Comparison of ENCODE assay signal across 8 cellular contexts in genomic region chr2:71226965-71227560, GRCh38. TPM values are rescaled to one million over a fixed set of nuclear protein-coding genes. Genes with fewer than 3 reads are reported as not detected.
DNase-seq lines count a peak whose midpoint lies in the region; ATAC-seq and TF ChIP-seq lines count a peak whose summit lies in the region.

PAIP2B (minus strand) TSS chr2:71227103; CDS start chr2:71202589, 24,514 bp downstream.

- intact Hi-C loops in ascending aorta (cut with DNase I) (loop anchor here (1.0 to 10.0 kb wide), 7 partner anchors 49 to 1658 kb away; partner anchors contain the start of genes ANKRD53, MCEE, MPHOSPH10 and MXD1), prostate gland (cut with DNase I) (loop anchor here (10.0 kb wide), 1 partner anchor 108 kb away; the partner anchor contains the start of gene ZNF638)

- peak; percentile 97 for ATAC-seq in HG02852 (IDR thresholded peaks at IDR 0.05; ENCODE audit: unreplicated experiment)

- H3K9me3 ChIP-seq in ascending aorta (no peaks in the 10 kb centered on the region), right atrium auricular region (no peaks in the 10 kb centered on the region), prostate gland (no peaks in the 10 kb centered on the region)

- H3K36me3 ChIP-seq in ascending aorta (no peaks in the 10 kb centered on the region), right atrium auricular region (no peaks in the 10 kb centered on the region), prostate gland (no peaks in the 10 kb centered on the region), urinary bladder (ENCODE audit: insufficient read depth) (no peaks in the 10 kb centered on the region)

- no peak for TF ChIP-seq CTCF in GM13976 (IDR thresholded peaks at IDR 0.05; ENCODE audit: borderline replicate concordance, control extremely low read depth, extremely low read depth, insufficient read depth, missing control alignments)
- no peak for TF ChIP-seq CTCF in ascending aorta (IDR thresholded peaks at IDR 0.05)
- no peak for TF ChIP-seq CTCF in right atrium auricular region (IDR thresholded peaks at IDR 0.05)
- peak in 2 of 4 experiments; percentile 5 to 9 for TF ChIP-seq CTCF in prostate gland (IDR thresholded peaks at IDR 0.05)

- TF ChIP-seq POLR2A in prostate gland (IDR thresholded peaks at IDR 0.05) = peak; percentile 87

- under 1% methylated on average over 30 of the region's 30 CpGs for WGBS in prostate gland
- under 1% methylated on average over 30 of the region's 30 CpGs for WGBS in urinary bladder

- in situ Hi-C loops in GM13976 (cut with MboI; ENCODE audit: low sequenced_read_pairs, unreplicated experiment) = no loop called here

- H3K27me3 ChIP-seq in ascending aorta (no peaks in the 10 kb centered on the region), right atrium auricular region (no peaks in the 10 kb centered on the region), prostate gland (replicated peaks; ENCODE audit: insufficient read depth) (no peaks in the 10 kb centered on the region)

- H3K4me1 ChIP-seq in ascending aorta (peaks cover 0 to 13% of the 10 kb centered on the region in 2 donors), right atrium auricular region (peaks cover 0 to 5% of the 10 kb centered on the region in 2 donors), prostate gland (replicated peaks) (no peaks in the 10 kb centered on the region), urinary bladder (ENCODE audit: insufficient read depth) (no peaks in the 10 kb centered on the region)

- DNase-seq in GM13976 (ENCODE audit: low spot score) (peak; percentile 91), NCI-H146 treated with DMSO at 0.1 percent for 48 hours (lab: John Stamatoyannopoulos, UW; ENCODE audit: unreplicated experiment) (peak; percentile 99), T-helper 2 cell (peak; percentile 91 to 100 (median 96)), ascending aorta (ENCODE audit: low spot score in 2 of 2) (peak; percentile 97 to 99), right atrium auricular region (ENCODE audit: low spot score) (peak; percentile 99), prostate gland (ENCODE audit: low spot score) (peak; percentile 99)

- H3K27ac ChIP-seq in ascending aorta = peak within 1 kb of the TSS; percentile 46 to 80
- peak within 1 kb of the TSS; percentile 89 to 92 for H3K27ac ChIP-seq in right atrium auricular region
- H3K27ac ChIP-seq in prostate gland = peak within 1 kb of the TSS; percentile 75 to 85
- H3K27ac ChIP-seq in urinary bladder (ENCODE audit: low read depth) = peak within 1 kb of the TSS; percentile 68

- peak within 1 kb of the TSS; percentile 67 to 85 for H3K4me3 ChIP-seq in ascending aorta
- H3K4me3 ChIP-seq in right atrium auricular region = peak within 1 kb of the TSS; percentile 63 to 93
- peak within 1 kb of the TSS; percentile 72 to 83 for H3K4me3 ChIP-seq in prostate gland
- H3K4me3 ChIP-seq in urinary bladder (ENCODE audit: low read depth, low read length) = peak within 1 kb of the TSS; percentile 82

RNA-seq across cellular contexts. Expression of gene PAIP2B, which starts in this region (rescaled TPM):
- total RNA-seq in ascending aorta = 0.32 TPM
- 10 to 100 TPM; 18.1 to 21.3 TPM for total RNA-seq in right atrium auricular region
- 10 to 100 TPM in 1 of 2 donors, 1 to 10 TPM in 1; 5.9 to 12.8 TPM for total RNA-seq in prostate gland
- 7.6 TPM for total RNA-seq in urinary bladder
- polyA plus RNA-seq in urinary bladder = 4.2 TPM

Comparison
In these comparisons a context has a peak if more than half of its experiments do, and no peak if none do; other contexts are left out.
1. Peak in every context shown above with its lines: DNase-seq, ATAC-seq, H3K4me3 ChIP-seq and H3K27ac ChIP-seq.
2. Peak in DNase-seq, H3K4me3 ChIP-seq and H3K27ac ChIP-seq in ascending aorta; RNA of the gene not detected or under 1 TPM.